9 cellular contexts compared by ENCODE assay signal in the genomic region with DNA sequence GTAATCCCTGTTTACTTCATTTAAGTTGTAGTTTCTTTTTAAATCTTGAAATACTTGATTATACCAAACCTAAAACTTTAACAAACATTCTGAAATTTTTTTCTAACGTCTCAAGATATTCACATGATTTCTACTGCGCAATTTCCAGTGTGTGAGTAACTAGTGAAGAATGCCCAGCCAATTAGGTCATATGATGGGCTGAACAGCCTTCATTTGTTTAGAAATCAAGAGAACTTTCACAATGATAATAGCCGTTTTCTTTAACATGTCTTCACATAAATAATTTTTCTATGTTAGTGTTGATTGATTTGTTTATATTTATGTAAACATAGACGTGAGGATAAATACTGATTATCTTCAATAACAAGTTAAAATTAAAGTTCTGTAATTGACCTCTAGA. TPM values are rescaled to one million over a fixed set of nuclear protein-coding genes. Genes with fewer than 3 reads are reported as not detected.
A peak's percentile ranks its signal among the peaks of the same experiment; 100 is the strongest.
DNase-seq lines count a peak whose midpoint lies in the region; ATAC-seq and TF ChIP-seq lines count a peak whose summit lies in the region.
"Had no signal": no experiment of that assay in that cellular context is flagged by ENCODE, and none has a peak within 500 bp of the region (broad histone marks: within the 10 kb centered on the region; RNA-seq: fewer than 3 reads in every experiment).

No MANE protein-coding gene starts in this region.

- BruUV-seq in Calu3 (replicated peaks; lab: Mats Ljungman, UMichigan), result no TSS peak

- peaks cover 62% of the 10 kb centered on the region for H3K4me1 ChIP-seq in adipocyte (ENCODE audit: control insufficient read depth, insufficient read depth, low read length)
- peaks cover 0 to 24% (median 0%) of the 10 kb centered on the region in 3 donors for H3K4me1 ChIP-seq in gastroesophageal sphincter

- no peaks in the 10 kb centered on the region for H3K27me3 Mint-ChIP-seq in Calu3 (ENCODE audit: unreplicated experiment)

- no peak for TF ChIP-seq CTCF in Calu3 (IDR thresholded peaks at IDR 0.05; ENCODE audit: unreplicated experiment)
- no peak for TF ChIP-seq CTCF in gastroesophageal sphincter (IDR thresholded peaks at IDR 0.05)

- TF ChIP-seq EP300 in gastroesophageal sphincter (IDR thresholded peaks at IDR 0.05), result no peak

- no peaks in the 10 kb centered on the region for H3K27me3 ChIP-seq in adipocyte (replicated peaks; ENCODE audit: control insufficient read depth, insufficient read depth, low read length)
- no peaks in the 10 kb centered on the region for H3K27me3 ChIP-seq in gastroesophageal sphincter

- CTCF ChIA-PET in Calu3 (lab: Charles Lee), result no interaction called here

- 16 to 44% methylated on average over 4 of the region's 4 CpGs for WGBS in gastroesophageal sphincter (ENCODE audit: low coverage in 1 of 2), 2 donors

- H3K36me3 Mint-ChIP-seq in Calu3 (ENCODE audit: insufficient read depth, unreplicated experiment), result peaks cover 5% of the 10 kb centered on the region

- DNase-seq in Calu3, result no peak
- peak; percentile 96 for DNase-seq in adipocyte (ENCODE audit: low read depth)
- DNase-seq in sciatic nerve (ENCODE audit: low spot score), result no peak
- DNase-seq in SK-N-DZ (ENCODE audit: low spot score), result no peak
- DNase-seq in NCI-H1105 treated with DMSO at 0.1 percent for 48 hours (lab: John Stamatoyannopoulos, UW), result no peak
- no peak for DNase-seq in NOMO-1 treated with DMSO at 0.1 percent for 48 hours (lab: John Stamatoyannopoulos, UW; ENCODE audit: unreplicated experiment)
- DNase-seq: GDM1 had no signal

- H3K9ac ChIP-seq in adipocyte (ENCODE audit: low read length), result peak overlapping the region; percentile 92

- H3K9me3 Mint-ChIP-seq in Calu3 (ENCODE audit: low read depth, unreplicated experiment), result no peaks in the 10 kb centered on the region

- peak overlapping the region; percentile 68 for H3K4me3 ChIP-seq in adipocyte (ENCODE audit: low read length)
- no peak overlapping the region for H3K4me3 ChIP-seq in gastroesophageal sphincter

- H3K4me1 Mint-ChIP-seq in Calu3 (ENCODE audit: low read depth, unreplicated experiment), result peaks cover 14% of the 10 kb centered on the region

- intact Hi-C loops in Calu3 (cut with micrococcal nuclease; ENCODE audit: unreplicated experiment), result no loop called here
- intact Hi-C loops in sciatic nerve (cut with DNase I), result no loop called here

- peak; percentile 87 for ATAC-seq in gastroesophageal sphincter
- ATAC-seq in sciatic nerve, result peak; percentile 97
- ATAC-seq in HG02763 (IDR thresholded peaks at IDR 0.05; ENCODE audit: unreplicated experiment), result no peak

- peak overlapping the region; percentile 39 to 71 (median 60) for H3K27ac ChIP-seq in gastroesophageal sphincter

- H3K36me3 ChIP-seq in adipocyte (ENCODE audit: control insufficient read depth, insufficient read depth, low read length, severe bottlenecking) (peaks cover 8% of the 10 kb centered on the region), gastroesophageal sphincter (no peaks in the 10 kb centered on the region)

- H3K9me3 ChIP-seq in adipocyte (ENCODE audit: control insufficient read depth, low read length) (no peaks in the 10 kb centered on the region), gastroesophageal sphincter (no peaks in the 10 kb centered on the region)

- H3K27ac Mint-ChIP-seq in Calu3 (ENCODE audit: unreplicated experiment), result peak overlapping the region; percentile 86

- no peak overlapping the region for H3K4me3 Mint-ChIP-seq in Calu3 (ENCODE audit: low read depth, unreplicated experiment)

- TF ChIP-seq POLR2A in gastroesophageal sphincter (IDR thresholded peaks at IDR 0.05), result no peak

RNA-seq across cellular contexts. Expression of gene STAM, which starts 21.8 kb away (rescaled TPM):
- total RNA-seq in Calu3 (2022) (16.6 and 17.0 TPM in 2 replicates), gastroesophageal sphincter (100 to 1,000 TPM in 1 of 4 donors, 10 to 100 TPM in 3; 14.9 to 192 (median 19.2) TPM), sciatic nerve (25.1 TPM)
- polyA plus RNA-seq in SK-N-DZ (2014; cell fraction: cytosol; rRNA removed), result 15.4 and 18.8 TPM in 2 replicates
- 8.8 and 10.8 TPM in 2 replicates for polyA plus RNA-seq in SK-N-DZ (2014; cell fraction: nucleus; rRNA removed)

RNA-seq across cellular contexts. Expression of gene HACD1, which starts 48.6 kb away (rescaled TPM):
- total RNA-seq in Calu3 (2022) (13.2 and 17.3 TPM in 2 replicates), gastroesophageal sphincter (10 to 100 TPM; 46.7 to 96.7 (median 82.6) TPM), sciatic nerve (3.0 TPM)
- polyA plus RNA-seq in SK-N-DZ (2014; cell fraction: cytosol; rRNA removed), result 8.4 and 10.0 TPM in 2 replicates
- polyA plus RNA-seq in SK-N-DZ (2014; cell fraction: nucleus; rRNA removed), result 9.9 and 10.8 TPM in 2 replicates
